Comparison of ENCODE assay signal across 1 cellular context in the genomic region with DNA sequence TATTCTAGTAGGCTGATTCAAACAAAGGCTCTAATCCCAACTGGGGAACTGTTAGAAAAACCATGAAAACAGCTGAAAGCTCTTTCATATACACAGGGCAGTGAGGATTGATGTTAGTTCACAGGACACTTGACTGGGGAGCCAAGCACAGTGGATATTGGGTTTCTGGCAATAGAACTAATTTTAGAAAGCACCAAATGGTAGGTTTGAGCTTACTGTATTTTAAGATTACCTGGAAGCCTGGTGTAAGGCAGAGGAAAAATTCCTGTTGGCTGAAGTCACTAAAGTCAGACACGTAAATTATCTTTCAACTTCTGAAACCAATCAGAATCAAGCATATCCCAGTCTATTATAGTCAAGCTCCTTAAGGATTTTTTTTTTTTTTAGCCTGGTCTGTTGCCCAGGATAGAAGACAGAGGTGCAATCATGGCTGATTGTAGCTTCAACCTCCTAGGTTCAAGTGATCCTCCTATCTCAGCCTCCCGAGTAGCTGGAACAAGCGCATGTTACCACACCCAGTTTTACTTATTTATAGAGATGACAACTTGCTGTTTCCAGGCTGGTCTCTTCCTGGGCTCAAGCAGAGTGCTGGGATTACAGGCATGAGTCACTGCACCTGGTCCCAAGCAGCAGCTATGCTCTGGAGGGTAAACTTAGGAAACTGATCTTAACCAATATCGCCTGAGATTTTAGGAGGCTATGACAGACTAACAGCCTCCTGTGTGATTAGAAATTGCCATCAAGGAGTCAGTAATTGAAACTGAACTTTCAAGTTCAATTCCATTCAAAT.
TF ChIP-seq lines count a peak whose summit lies in the region.

No MANE protein-coding gene starts in this region.

TF ChIP-seq in GM12878, 131 proteins besides CTCF, POLR2A, EP300 and RAD21:
- TF ChIP-seq, protein P1, sequence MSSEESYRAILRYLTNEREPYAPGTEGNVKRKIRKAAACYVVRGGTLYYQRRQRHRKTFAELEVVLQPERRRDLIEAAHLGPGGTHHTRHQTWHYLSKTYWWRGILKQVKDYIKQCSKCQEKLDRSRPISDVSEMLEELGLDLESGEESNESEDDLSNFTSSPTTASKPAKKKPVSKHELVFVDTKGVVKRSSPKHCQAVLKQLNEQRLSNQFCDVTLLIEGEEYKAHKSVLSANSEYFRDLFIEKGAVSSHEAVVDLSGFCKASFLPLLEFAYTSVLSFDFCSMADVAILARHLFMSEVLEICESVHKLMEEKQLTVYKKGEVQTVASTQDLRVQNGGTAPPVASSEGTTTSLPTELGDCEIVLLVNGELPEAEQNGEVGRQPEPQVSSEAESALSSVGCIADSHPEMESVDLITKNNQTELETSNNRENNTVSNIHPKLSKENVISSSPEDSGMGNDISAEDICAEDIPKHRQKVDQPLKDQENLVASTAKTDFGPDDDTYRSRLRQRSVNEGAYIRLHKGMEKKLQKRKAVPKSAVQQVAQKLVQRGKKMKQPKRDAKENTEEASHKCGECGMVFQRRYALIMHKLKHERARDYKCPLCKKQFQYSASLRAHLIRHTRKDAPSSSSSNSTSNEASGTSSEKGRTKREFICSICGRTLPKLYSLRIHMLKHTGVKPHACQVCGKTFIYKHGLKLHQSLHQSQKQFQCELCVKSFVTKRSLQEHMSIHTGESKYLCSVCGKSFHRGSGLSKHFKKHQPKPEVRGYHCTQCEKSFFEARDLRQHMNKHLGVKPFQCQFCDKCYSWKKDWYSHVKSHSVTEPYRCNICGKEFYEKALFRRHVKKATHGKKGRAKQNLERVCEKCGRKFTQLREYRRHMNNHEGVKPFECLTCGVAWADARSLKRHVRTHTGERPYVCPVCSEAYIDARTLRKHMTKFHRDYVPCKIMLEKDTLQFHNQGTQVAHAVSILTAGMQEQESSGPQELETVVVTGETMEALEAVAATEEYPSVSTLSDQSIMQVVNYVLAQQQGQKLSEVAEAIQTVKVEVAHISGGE (CRISPR knock-in tag; IDR thresholded peaks at IDR 0.05), result no peak
- TF ChIP-seq, protein P2, sequence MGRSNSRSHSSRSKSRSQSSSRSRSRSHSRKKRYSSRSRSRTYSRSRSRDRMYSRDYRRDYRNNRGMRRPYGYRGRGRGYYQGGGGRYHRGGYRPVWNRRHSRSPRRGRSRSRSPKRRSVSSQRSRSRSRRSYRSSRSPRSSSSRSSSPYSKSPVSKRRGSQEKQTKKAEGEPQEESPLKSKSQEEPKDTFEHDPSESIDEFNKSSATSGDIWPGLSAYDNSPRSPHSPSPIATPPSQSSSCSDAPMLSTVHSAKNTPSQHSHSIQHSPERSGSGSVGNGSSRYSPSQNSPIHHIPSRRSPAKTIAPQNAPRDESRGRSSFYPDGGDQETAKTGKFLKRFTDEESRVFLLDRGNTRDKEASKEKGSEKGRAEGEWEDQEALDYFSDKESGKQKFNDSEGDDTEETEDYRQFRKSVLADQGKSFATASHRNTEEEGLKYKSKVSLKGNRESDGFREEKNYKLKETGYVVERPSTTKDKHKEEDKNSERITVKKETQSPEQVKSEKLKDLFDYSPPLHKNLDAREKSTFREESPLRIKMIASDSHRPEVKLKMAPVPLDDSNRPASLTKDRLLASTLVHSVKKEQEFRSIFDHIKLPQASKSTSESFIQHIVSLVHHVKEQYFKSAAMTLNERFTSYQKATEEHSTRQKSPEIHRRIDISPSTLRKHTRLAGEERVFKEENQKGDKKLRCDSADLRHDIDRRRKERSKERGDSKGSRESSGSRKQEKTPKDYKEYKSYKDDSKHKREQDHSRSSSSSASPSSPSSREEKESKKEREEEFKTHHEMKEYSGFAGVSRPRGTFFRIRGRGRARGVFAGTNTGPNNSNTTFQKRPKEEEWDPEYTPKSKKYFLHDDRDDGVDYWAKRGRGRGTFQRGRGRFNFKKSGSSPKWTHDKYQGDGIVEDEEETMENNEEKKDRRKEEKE (IDR thresholded peaks at IDR 0.05), result no peak
- TF ChIP-seq RFX5 (IDR thresholded peaks at IDR 0.05; ENCODE audit: low read depth, low read length) (no peak), SMAD5 (IDR thresholded peaks at IDR 0.05; ENCODE audit: low read depth) (peak; percentile 20; the same call in 1 of the 2 replicates), POLR2AphosphoS5 (IDR thresholded peaks at IDR 0.05; ENCODE audit: low read length) (peak; percentile 63), FOXM1 (IDR thresholded peaks at IDR 0.05; ENCODE audit: low read depth, low read length) (0 out of 2 replicates have a peak, but pooled peaks have one; percentile 16), ZBED1 (IDR thresholded peaks at IDR 0.05; ENCODE audit: borderline replicate concordance) (0 out of 2 replicates have a peak, but pooled peaks have one; percentile 9)
